ENCODE assay signal across 8 cellular contexts in genomic region chr4:2412534-2412884, GRCh38. TPM values are rescaled to one million over a fixed set of nuclear protein-coding genes. Genes with fewer than 3 reads are reported as not detected.
DNase-seq lines count a peak whose midpoint lies in the region; ATAC-seq and TF ChIP-seq lines count a peak whose summit lies in the region.

No MANE protein-coding gene starts in this region.

- H3K4me3 ChIP-seq in HFF-Myc (replicated peaks; ENCODE audit: low read depth, low read length) = peak overlapping the region; percentile 37
- H3K4me3 ChIP-seq in SJSA1 = peak overlapping the region; percentile 19
- H3K4me3 ChIP-seq in neural progenitor cell = peak overlapping the region; percentile 26

- peak; percentile 22 for ATAC-seq in GM18499 (IDR thresholded peaks at IDR 0.05; ENCODE audit: insufficient read depth, unreplicated experiment)
- ATAC-seq in central memory CD8-positive, alpha-beta T cell (replicated peaks; ENCODE audit: extremely low read depth, poor library complexity, severe bottlenecking) = peak; percentile 66

- DNase-seq in HFF-Myc (ENCODE audit: extremely low read depth, low read depth) = no peak
- no peak for DNase-seq in SJSA1 (ENCODE audit: low read depth in 1 of 2, low spot score in 2 of 2)
- peak in 1 of 2 donors; percentile 76 for DNase-seq in central memory CD8-positive, alpha-beta T cell (ENCODE audit: low spot score in 2 of 2)
- no peak for DNase-seq in neural progenitor cell (ENCODE audit: low spot score)
- no peak for DNase-seq in HEK293T (ENCODE audit: extremely low spot score)
- no peak for DNase-seq in A172 (ENCODE audit: low spot score)
- no peak for DNase-seq in NCI-H1930 (lab: John Stamatoyannopoulos, UW)

- H3K27me3 ChIP-seq in SJSA1 (replicated peaks) (peaks cover 12% of the 10 kb centered on the region), neural progenitor cell (peaks cover 63% of the 10 kb centered on the region)

- H3K4me1 Mint-ChIP-seq in central memory CD8-positive, alpha-beta T cell = peaks cover 63% of the 10 kb centered on the region
- peaks cover 23% of the 10 kb centered on the region for H3K4me1 Mint-ChIP-seq in neural progenitor cell

- H3F3A ChIP-seq in neural progenitor cell (ENCODE audit: low read depth) = peaks cover 25% of the 10 kb centered on the region

- no peak for TF ChIP-seq CTCF in HFF-Myc (IDR thresholded peaks at IDR 0.05; ENCODE audit: low read depth, low read length, missing control alignments)
- TF ChIP-seq CTCF in neural progenitor cell (IDR thresholded peaks at IDR 0.05) = no peak

- H3K4me1 ChIP-seq in SJSA1 (replicated peaks) (peaks cover 20% of the 10 kb centered on the region), neural progenitor cell (peaks cover 15% of the 10 kb centered on the region)

- POLR2A ChIA-PET in HEK293T (lab: Yijun Ruan, JAX) = interaction anchor here (0.9 to 1.1 kb wide), 3 partner anchors 12 to 282 kb away, joined by 3 to 4 read pairs (median 3); partner anchors contain the start of gene RNF4

- peak overlapping the region; percentile 78 for H3K4me3 Mint-ChIP-seq in central memory CD8-positive, alpha-beta T cell
- peak overlapping the region; percentile 14 for H3K4me3 Mint-ChIP-seq in neural progenitor cell

- peak overlapping the region; percentile 48 for H2AFZ ChIP-seq in neural progenitor cell (replicated peaks)

- H3K4me2 ChIP-seq in neural progenitor cell = peak overlapping the region; percentile 70

- H3K79me2 ChIP-seq in neural progenitor cell (ENCODE audit: low read depth) = no peaks in the 10 kb centered on the region

- H3K9me3 Mint-ChIP-seq in central memory CD8-positive, alpha-beta T cell = no peaks in the 10 kb centered on the region
- H3K9me3 Mint-ChIP-seq in neural progenitor cell = no peaks in the 10 kb centered on the region

- CTCF ChIA-PET in HEK293T (lab: Yijun Ruan, JAX) = no interaction called here

- H3K27ac ChIP-seq in SJSA1 (peak overlapping the region; percentile 71), neural progenitor cell (no peak overlapping the region)

- H3K36me3 ChIP-seq in SJSA1 (no peaks in the 10 kb centered on the region), neural progenitor cell (no peaks in the 10 kb centered on the region)

- no peaks in the 10 kb centered on the region for H3K27me3 Mint-ChIP-seq in central memory CD8-positive, alpha-beta T cell
- H3K27me3 Mint-ChIP-seq in neural progenitor cell (ENCODE audit: insufficient read depth, low read depth) = peaks cover 56% of the 10 kb centered on the region

- peaks cover 17% of the 10 kb centered on the region for H4K20me1 ChIP-seq in neural progenitor cell (ENCODE audit: low read depth)

- H3K9me3 ChIP-seq in SJSA1 (replicated peaks) (no peaks in the 10 kb centered on the region), neural progenitor cell (ENCODE audit: low read depth) (no peaks in the 10 kb centered on the region)

- H3K36me3 Mint-ChIP-seq in central memory CD8-positive, alpha-beta T cell (ENCODE audit: insufficient read depth) = peaks cover 39% of the 10 kb centered on the region
- H3K36me3 Mint-ChIP-seq in neural progenitor cell = no peaks in the 10 kb centered on the region

- peak overlapping the region; percentile 98 for H3K27ac Mint-ChIP-seq in central memory CD8-positive, alpha-beta T cell (ENCODE audit: low read depth)
- H3K27ac Mint-ChIP-seq in neural progenitor cell = no peak overlapping the region

- H3K9ac ChIP-seq in neural progenitor cell = no peak overlapping the region

TF ChIP-seq in HEK293T, 16 proteins besides CTCF, POLR2A, EP300 and RAD21:
- no peak for TF ChIP-seq CTBP1 (IDR thresholded peaks at IDR 0.05; ENCODE audit: borderline replicate concordance)
- TF ChIP-seq NFRKB (IDR thresholded peaks at IDR 0.05) = no peak
- TF ChIP-seq SP1 (IDR thresholded peaks at IDR 0.05) = no peak
- no peak for TF ChIP-seq ZNF384 (IDR thresholded peaks at IDR 0.05)
- no peak for TF ChIP-seq FOXK2 (IDR thresholded peaks at IDR 0.05)
- TF ChIP-seq SUZ12 (IDR thresholded peaks at IDR 0.05) = no peak
- TF ChIP-seq L3MBTL2 (conservative IDR thresholded peaks at IDR 0.05) = no peak
- no peak for TF ChIP-seq LEF1 (IDR thresholded peaks at IDR 0.05; ENCODE audit: borderline replicate concordance)
- TF ChIP-seq FOXA1 (IDR thresholded peaks at IDR 0.05) = no peak
- no peak for TF ChIP-seq FOXM1 (IDR thresholded peaks at IDR 0.05; ENCODE audit: borderline replicate concordance)
- no peak for TF ChIP-seq TARDBP (IDR thresholded peaks at IDR 0.05)
- no peak for TF ChIP-seq ELF4 (IDR thresholded peaks at IDR 0.05)
- TF ChIP-seq HDGF (IDR thresholded peaks at IDR 0.05; ENCODE audit: borderline replicate concordance) = no peak

RNA-seq across cellular contexts. Expression of gene ZFYVE28, which starts 5.9 kb away (rescaled TPM):
- 0.11 TPM in 1 of 2 replicates, not detected in the other for total RNA-seq in SJSA1 (2014; rRNA removed; shearing (Covaris generic))
- total RNA-seq in neural progenitor cell (ENCODE audit: low replicate concordance) = 0.39 and 0.93 TPM in 2 replicates
- total RNA-seq in A172 (2014; rRNA removed; shearing (Covaris generic)) = 0.89 and 3.4 TPM in 2 replicates

RNA-seq across cellular contexts. Expression of gene CFAP99, which starts 6.2 kb away (rescaled TPM):
- not detected in 2 replicates for total RNA-seq in SJSA1 (2014; rRNA removed; shearing (Covaris generic))
- not detected in 2 replicates for total RNA-seq in neural progenitor cell (ENCODE audit: low replicate concordance)
- not detected in 2 replicates for total RNA-seq in A172 (2014; rRNA removed; shearing (Covaris generic))

RNA-seq across cellular contexts. Expression of gene RNF4, which starts 56.4 kb away (rescaled TPM):
- 34.1 and 59.8 TPM in 2 replicates for total RNA-seq in SJSA1 (2014; rRNA removed; shearing (Covaris generic))
- total RNA-seq in neural progenitor cell (ENCODE audit: low replicate concordance) = 73.8 and 96.4 TPM in 2 replicates
- 50.8 and 55.6 TPM in 2 replicates for total RNA-seq in A172 (2014; rRNA removed; shearing (Covaris generic))
